In genomic region chr2:160224060-160224459, GRCh38 we compare ENCODE assay signal across 1 cellular context.
A peak's percentile ranks its signal among the peaks of the same experiment; 100 is the strongest.
TF ChIP-seq lines count a peak whose summit lies in the region.

No MANE protein-coding gene starts in this region.

TF ChIP-seq in HepG2, 621 proteins besides CTCF, POLR2A, EP300 and RAD21 (continued from another document):
- TF ChIP-seq ATF4 (CRISPR knock-in tag; IDR thresholded peaks at IDR 0.05): peak in 1 of 2 experiments; percentile 52; a peak in 2 of 4 replicates
- TF ChIP-seq HOMEZ (CRISPR knock-in tag; IDR thresholded peaks at IDR 0.05; ENCODE audit: low read depth): 0 out of 2 replicates have a peak, but pooled peaks have one; percentile 21
- TF ChIP-seq NR3C1 (CRISPR knock-in tag; IDR thresholded peaks at IDR 0.05): no peak
- no peak for TF ChIP-seq ZNF567 (CRISPR knock-in tag; IDR thresholded peaks at IDR 0.05; ENCODE audit: borderline replicate concordance)
- no peak for TF ChIP-seq ZNF770 (CRISPR knock-in tag; IDR thresholded peaks at IDR 0.05)
- no peak for TF ChIP-seq ISX (CRISPR knock-in tag; conservative IDR thresholded peaks at IDR 0.05)
- peak; percentile 96 for TF ChIP-seq FOSL2 (CRISPR knock-in tag; IDR thresholded peaks at IDR 0.05)
- TF ChIP-seq ZNF687 (CRISPR knock-in tag; IDR thresholded peaks at IDR 0.05): no peak
- TF ChIP-seq DNMT3B (CRISPR knock-in tag; conservative IDR thresholded peaks at IDR 0.05): no peak
- no peak for TF ChIP-seq ZNF441 (CRISPR knock-in tag; IDR thresholded peaks at IDR 0.05; ENCODE audit: borderline replicate concordance)
- TF ChIP-seq NR2F1 (CRISPR knock-in tag; IDR thresholded peaks at IDR 0.05): no peak
- peak; percentile 38; the same call in 1 of the 2 replicates for TF ChIP-seq RFX5 (IDR thresholded peaks at IDR 0.05; ENCODE audit: low read depth, low read length)
- TF ChIP-seq NFRKB (IDR thresholded peaks at IDR 0.05): no peak
- peak; percentile 33; the same call in 1 of the 2 replicates for TF ChIP-seq FOSL1 (CRISPR knock-in tag; IDR thresholded peaks at IDR 0.05; ENCODE audit: borderline replicate concordance)
- TF ChIP-seq ATF6 (CRISPR knock-in tag; conservative IDR thresholded peaks at IDR 0.05): no peak
- no peak for TF ChIP-seq MED13 (CRISPR knock-in tag; IDR thresholded peaks at IDR 0.05)
- no peak for TF ChIP-seq FOXA3 (CRISPR knock-in tag; IDR thresholded peaks at IDR 0.05)
- TF ChIP-seq ZNF556 (CRISPR knock-in tag; IDR thresholded peaks at IDR 0.05; ENCODE audit: borderline replicate concordance): no peak
- TF ChIP-seq ZBTB25 (CRISPR knock-in tag; IDR thresholded peaks at IDR 0.05): no peak
- no peak for TF ChIP-seq PATZ1 (CRISPR knock-in tag; IDR thresholded peaks at IDR 0.05)
- no peak for TF ChIP-seq ZFP82 (CRISPR knock-in tag; IDR thresholded peaks at IDR 0.05; ENCODE audit: borderline replicate concordance)
- TF ChIP-seq MLXIP (CRISPR knock-in tag; IDR thresholded peaks at IDR 0.05; ENCODE audit: borderline replicate concordance): no peak
- TF ChIP-seq CREB1 (IDR thresholded peaks at IDR 0.05): peak; percentile 86
- no peak; the same call in 1 of the 2 replicates for TF ChIP-seq CREB1 (CRISPR knock-in tag; IDR thresholded peaks at IDR 0.05)
- no peak for TF ChIP-seq FOXC1 (CRISPR knock-in tag; IDR thresholded peaks at IDR 0.05; ENCODE audit: borderline replicate concordance)
- TF ChIP-seq ASH2L (IDR thresholded peaks at IDR 0.05; ENCODE audit: insufficient read length, low read depth, low read length): no peak
- no peak for TF ChIP-seq ZSCAN12 (CRISPR knock-in tag; IDR thresholded peaks at IDR 0.05)
- 0 out of 4 replicates have a peak, but pooled peaks of 1 of the 2 experiments have one; percentile 13 for TF ChIP-seq MAFK (conservative IDR thresholded peaks at IDR 0.05 in 1 of 2, IDR thresholded peaks at IDR 0.05 in 1 of 2; ENCODE audit: low read length in 2 of 2)
- peak; percentile 52; the same call in 1 of the 2 replicates for TF ChIP-seq JUND (CRISPR knock-in tag; IDR thresholded peaks at IDR 0.05)
- TF ChIP-seq PAF1 (CRISPR knock-in tag; IDR thresholded peaks at IDR 0.05): no peak
- TF ChIP-seq ZNF253 (CRISPR knock-in tag; IDR thresholded peaks at IDR 0.05; ENCODE audit: borderline replicate concordance): no peak
- no peak for TF ChIP-seq RBM39 (IDR thresholded peaks at IDR 0.05; ENCODE audit: low read depth, low read length, poor library complexity, severe bottlenecking)
